9 cellular contexts compared by ENCODE assay signal in genomic region chr1:54884768-54885167, GRCh38. TPM values are rescaled to one million over a fixed set of nuclear protein-coding genes. Genes with fewer than 3 reads are reported as not detected.
DNase-seq lines count a peak whose midpoint lies in the region; ATAC-seq, FAIRE-seq and TF ChIP-seq lines count a peak whose summit lies in the region.
"Had no signal": no experiment of that assay in that cellular context is flagged by ENCODE, and none has a peak within 500 bp of the region (broad histone marks: within the 10 kb centered on the region; RNA-seq: fewer than 3 reads in every experiment).

No MANE protein-coding gene starts in this region.

- POLR2A ChIA-PET in endothelial cell of umbilical vein (lab: Charles Lee) = no interaction called here

- H3K27ac Mint-ChIP-seq in osteocyte (ENCODE audit: unreplicated experiment) = peak overlapping the region; percentile 10

- FAIRE-seq in endothelial cell of umbilical vein (lab: Jason Lieb, UNC) = no peak

- no peak for TF ChIP-seq CTCF in DOHH2 (IDR thresholded peaks at IDR 0.05; ENCODE audit: low read depth, low read length, poor library complexity, severe bottlenecking)
- TF ChIP-seq CTCF in OCI-LY3 (IDR thresholded peaks at IDR 0.05; ENCODE audit: low read depth, low read length) = no peak
- no peak for TF ChIP-seq CTCF in endothelial cell of umbilical vein (IDR thresholded peaks at IDR 0.05; ENCODE audit: extremely low read depth in 1 of 2, insufficient read depth in 1 of 2, low read depth in 1 of 2, low read length in 2 of 2)
- TF ChIP-seq CTCF in osteocyte (IDR thresholded peaks at IDR 0.05) = no peak

- H3K4me2 ChIP-seq in DOHH2 (ENCODE audit: low read length) (peak overlapping the region; percentile 100), OCI-LY3 (ENCODE audit: low read length) (0 out of 2 replicates have a peak overlapping the region, but pooled peaks have one; percentile 90), endothelial cell of umbilical vein (ENCODE audit: insufficient read depth, low read length) (peak overlapping the region; percentile 44)

- H3K4me3 ChIP-seq in DOHH2 (ENCODE audit: low read length) (peak overlapping the region; percentile 92), OCI-LY3 (ENCODE audit: low read length) (no peak overlapping the region; the same call in 1 of the 2 replicates), endothelial cell of umbilical vein (replicated peaks in 1 of 3; ENCODE audit: insufficient read depth in 1 of 3, low read depth in 1 of 3, low read length in 3 of 3) (peak overlapping the region in 1 of 3 experiments; percentile 52), aorta (ENCODE audit: low read length in 2 of 2) (no peak overlapping the region)

- peaks cover 72% of the 10 kb centered on the region for H3K36me3 ChIP-seq in DOHH2 (ENCODE audit: control insufficient read depth, low read length)
- peaks cover 29% of the 10 kb centered on the region for H3K36me3 ChIP-seq in OCI-LY3 (replicated peaks; ENCODE audit: low read depth, low read length)
- peaks cover 0 to 3% of the 10 kb centered on the region in 2 experiments for H3K36me3 ChIP-seq in endothelial cell of umbilical vein (ENCODE audit: control insufficient read depth in 2 of 2, extremely low read depth in 1 of 2, insufficient read depth in 2 of 2, low read length in 2 of 2)
- H3K36me3 ChIP-seq in aorta (ENCODE audit: control insufficient read depth in 1 of 2, insufficient read depth in 2 of 2, low read length in 1 of 2) = no peaks in the 10 kb centered on the region

- H3K9me3 ChIP-seq in DOHH2 (ENCODE audit: control insufficient read depth, insufficient read depth, low read length) (peaks cover 8% of the 10 kb centered on the region; the same call in 1 of the 2 replicates), OCI-LY3 (ENCODE audit: insufficient read depth, low read length) (no peaks in the 10 kb centered on the region), endothelial cell of umbilical vein (replicated peaks; ENCODE audit: control insufficient read depth, insufficient read depth, low read length) (no peaks in the 10 kb centered on the region), aorta (ENCODE audit: control insufficient read depth, low read length) (no peaks in the 10 kb centered on the region)

- no peak for TF ChIP-seq POLR2A in endothelial cell of umbilical vein (IDR thresholded peaks at IDR 0.05; ENCODE audit: low read depth, low read length)

- ATAC-seq in aorta (ENCODE audit: low FRiP score) (no peak), HG03196 (IDR thresholded peaks at IDR 0.05; ENCODE audit: unreplicated experiment) (no peak)
- no peak for ATAC-seq in stimulated activated naive CD8-positive, alpha-beta T cell treated with anti-CD3 and anti-CD28 coated beads, Interleukin-15, Interleukin-2, amounts not matched to agents 100 U/mL and 50 U/mL, for 24 hours

- peaks cover 52% of the 10 kb centered on the region for H3K4me1 Mint-ChIP-seq in osteocyte (ENCODE audit: unreplicated experiment)

- H4K20me1 ChIP-seq in DOHH2 (ENCODE audit: control insufficient read depth, insufficient read depth, low read depth, low read length) (peaks cover 26% of the 10 kb centered on the region), OCI-LY3 (ENCODE audit: insufficient read depth, low read length) (peaks cover 28% of the 10 kb centered on the region), endothelial cell of umbilical vein (replicated peaks; ENCODE audit: control insufficient read depth, extremely low read depth, insufficient read depth, low read length) (peaks cover 4% of the 10 kb centered on the region)

- dilution Hi-C loops in endothelial cell of umbilical vein (cut with MboI; ENCODE audit: extremely low pct_ligation_motif_present, low sequenced_read_pairs) = no loop called here

- DNase-seq in endothelial cell of umbilical vein (ENCODE audit: low read depth, low spot score) (no peak), osteocyte (ENCODE audit: extremely low spot score, unreplicated experiment) (no peak), aorta (no peak), H4 (ENCODE audit: low spot score) (no peak)
- DNase-seq in stimulated activated naive CD8-positive, alpha-beta T cell treated with anti-CD3 and anti-CD28 coated beads, Interleukin-15, Interleukin-2, amounts not matched to agents 100 U/mL and 50 U/mL, for 24 hours = no peak
- DNase-seq: erythroblast had no signal

- CTCF ChIA-PET in endothelial cell of umbilical vein (lab: Charles Lee) = interaction anchor here (0.8 to 2.0 kb wide), 4 partner anchors 9 to 137 kb away, joined by 3 to 10 read pairs (median 4); no protein-coding TSS in a partner anchor

- H3K9me3 Mint-ChIP-seq in osteocyte (ENCODE audit: unreplicated experiment) = no peaks in the 10 kb centered on the region

- H3K9me1 ChIP-seq in endothelial cell of umbilical vein (replicated peaks; ENCODE audit: control insufficient read depth, extremely low read depth, insufficient read depth, low read length) = no peaks in the 10 kb centered on the region

- H3K4me1 ChIP-seq in DOHH2 (ENCODE audit: control insufficient read depth, low read length) (peaks cover 69% of the 10 kb centered on the region), OCI-LY3 (ENCODE audit: low read length) (peaks cover 26% of the 10 kb centered on the region), endothelial cell of umbilical vein (ENCODE audit: control insufficient read depth, extremely low read depth, insufficient read depth, low read length) (peaks cover 32% of the 10 kb centered on the region), aorta (ENCODE audit: control insufficient read depth in 1 of 2, insufficient read depth in 2 of 2, low read length in 2 of 2) (peaks cover 0 to 2% of the 10 kb centered on the region in 2 donors)

- 73 to 76% methylated on average over 3 of the region's 3 CpGs for WGBS in aorta, 2 donors

- H3K79me2 ChIP-seq in DOHH2 (ENCODE audit: control insufficient read depth, low read length) (peaks cover 82% of the 10 kb centered on the region), OCI-LY3 (ENCODE audit: low read length) (peaks cover 70% of the 10 kb centered on the region), endothelial cell of umbilical vein (ENCODE audit: control insufficient read depth, insufficient read depth, low read length) (peaks cover 71% of the 10 kb centered on the region)

- no peaks in the 10 kb centered on the region for H3F3A ChIP-seq in DOHH2 (ENCODE audit: control insufficient read depth, insufficient read depth)

- peak overlapping the region; percentile 6; the same call in 1 of the 2 replicates for H3K27ac ChIP-seq in DOHH2 (ENCODE audit: low read depth, low read length)
- H3K27ac ChIP-seq in OCI-LY3 (ENCODE audit: low read length) = no peak overlapping the region
- H3K27ac ChIP-seq in endothelial cell of umbilical vein (ENCODE audit: insufficient read depth, low read depth, low read length) = no peak overlapping the region
- no peak overlapping the region for H3K27ac ChIP-seq in aorta (ENCODE audit: low read depth in 1 of 2, low read length in 2 of 2)

- H3K9ac ChIP-seq in OCI-LY3 (ENCODE audit: low read length) (no peak overlapping the region), endothelial cell of umbilical vein (replicated peaks; ENCODE audit: extremely low read depth, insufficient read depth, low read length) (no peak overlapping the region)

- intact Hi-C loops in endothelial cell of umbilical vein (cut with micrococcal nuclease) (no loop called here), aorta (cut with DNase I) (no loop called here)

- no peaks in the 10 kb centered on the region for H3K27me3 ChIP-seq in DOHH2 (ENCODE audit: control insufficient read depth, low read length)
- no peaks in the 10 kb centered on the region for H3K27me3 ChIP-seq in OCI-LY3 (ENCODE audit: low read depth, low read length)
- H3K27me3 ChIP-seq in endothelial cell of umbilical vein (ENCODE audit: control insufficient read depth in 2 of 2, insufficient read depth in 2 of 2, low read length in 2 of 2) = no peaks in the 10 kb centered on the region
- H3K27me3 ChIP-seq in aorta (ENCODE audit: control insufficient read depth in 1 of 2, insufficient read depth in 2 of 2, low read length in 1 of 2) = no peaks in the 10 kb centered on the region

- peaks cover 17% of the 10 kb centered on the region for H3K36me3 Mint-ChIP-seq in osteocyte (ENCODE audit: unreplicated experiment)

- BruUV-seq in endothelial cell of umbilical vein (replicated peaks; lab: Mats Ljungman, UMichigan) = TSS peak; percentile 22

- H3K9me2 ChIP-seq in DOHH2 (replicated peaks; ENCODE audit: control insufficient read depth, low read length) = no peaks in the 10 kb centered on the region

- H3K4me3 Mint-ChIP-seq in osteocyte (ENCODE audit: unreplicated experiment) = peak overlapping the region; percentile 86

- H3K27me3 Mint-ChIP-seq in osteocyte (ENCODE audit: unreplicated experiment) = no peaks in the 10 kb centered on the region

- no peak overlapping the region for H2AFZ ChIP-seq in OCI-LY3 (ENCODE audit: low read depth, low read length)
- no peak overlapping the region for H2AFZ ChIP-seq in endothelial cell of umbilical vein (ENCODE audit: low read depth, low read length)

TF ChIP-seq in endothelial cell of umbilical vein, 7 proteins besides CTCF, POLR2A, EP300 and RAD21:
- TF ChIP-seq EZH2 (IDR thresholded peaks at IDR 0.05; ENCODE audit: borderline replicate concordance, low read depth, low read length, severe bottlenecking) (no peak), FOS (IDR thresholded peaks at IDR 0.05; ENCODE audit: borderline replicate concordance, insufficient read depth, low read length) (no peak), MYC (IDR thresholded peaks at IDR 0.05; ENCODE audit: low read depth, low read length) (no peak), MAX (IDR thresholded peaks at IDR 0.05; ENCODE audit: insufficient read depth, insufficient read length) (no peak), POLR2AphosphoS5 (IDR thresholded peaks at IDR 0.05; ENCODE audit: insufficient read depth, low read depth, low read length) (no peak), GATA2 (IDR thresholded peaks at IDR 0.05; ENCODE audit: insufficient read depth, insufficient read length, low read depth, low read length) (no peak), JUN (IDR thresholded peaks at IDR 0.05; ENCODE audit: borderline replicate concordance, insufficient read depth, insufficient read length, low read depth) (no peak)
TF ChIP-seq in endothelial cell of umbilical vein: peak in this region for 0.

RNA-seq across cellular contexts. Expression of gene DHCR24, which starts 2.2 kb away (rescaled TPM):
- total RNA-seq in endothelial cell of umbilical vein = 223 and 229 TPM in 2 replicates
- polyA plus RNA-seq in endothelial cell of umbilical vein = 214 and 239 TPM in 2 replicates
- polyA plus RNA-seq in endothelial cell of umbilical vein (2011; cell fraction: cytosol; rRNA removed) = 134 and 175 TPM in 2 replicates
- 67.9 and 94.8 TPM in 2 replicates for polyA plus RNA-seq in endothelial cell of umbilical vein (2011; cell fraction: nucleus; rRNA removed)
- 58.7 and 150 TPM in 2 replicates for polyA plus RNA-seq in endothelial cell of umbilical vein (2012)
- 603 and 660 TPM in 2 replicates for polyA minus RNA-seq in endothelial cell of umbilical vein
- 115 TPM for polyA minus RNA-seq in endothelial cell of umbilical vein (2011; cell fraction: cytosol; rRNA and poly(A)+ RNA removed)
- 69.1 and 71.3 TPM in 2 replicates for polyA minus RNA-seq in endothelial cell of umbilical vein (2011; cell fraction: nucleus; rRNA and poly(A)+ RNA removed)
- total RNA-seq in osteocyte = 76.1 and 87.2 TPM in 2 replicates
- 10 to 100 TPM; 26.6 to 29.6 TPM for total RNA-seq in aorta
- polyA plus RNA-seq in aorta = 1 to 10 TPM; 5.1 to 5.4 TPM
- 93.1 and 104 TPM in 2 replicates for total RNA-seq in H4 (2014; rRNA removed; shearing (Covaris generic))

Comparison
In these comparisons a context has a peak if more than half of its experiments do, and no peak if none do; other contexts are left out.
1. H3K4me2 ChIP-seq: peak in every context shown above with its lines; median percentile 100 in DOHH2; 90 in OCI-LY3; 44 in endothelial cell of umbilical vein.